In the genomic region with DNA sequence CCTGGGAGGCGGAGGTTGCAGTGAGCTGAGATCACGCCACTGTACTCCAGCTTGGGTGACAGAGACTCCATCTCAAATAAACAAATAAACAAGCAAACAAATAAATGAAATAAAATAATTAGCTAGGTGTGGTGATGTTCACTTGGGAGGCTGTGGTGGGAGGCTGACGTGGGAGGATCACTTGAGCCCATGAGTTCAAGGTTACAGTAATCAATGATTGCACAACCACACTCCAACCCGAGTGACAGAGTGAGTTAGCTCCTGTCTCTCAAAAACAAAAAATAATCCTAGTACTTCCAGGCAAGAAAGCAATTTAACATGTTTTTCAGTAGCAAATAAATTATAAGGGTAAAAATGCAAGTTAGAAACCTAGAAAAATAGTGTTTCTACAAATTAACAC, we compare ENCODE assay signal across 1 cellular context.
TF ChIP-seq lines count a peak whose summit lies in the region.

No MANE protein-coding gene starts in this region.

TF ChIP-seq in HepG2, 621 proteins besides CTCF, POLR2A, EP300 and RAD21 (continued from another document and continues in another):
- TF ChIP-seq, protein P1, sequence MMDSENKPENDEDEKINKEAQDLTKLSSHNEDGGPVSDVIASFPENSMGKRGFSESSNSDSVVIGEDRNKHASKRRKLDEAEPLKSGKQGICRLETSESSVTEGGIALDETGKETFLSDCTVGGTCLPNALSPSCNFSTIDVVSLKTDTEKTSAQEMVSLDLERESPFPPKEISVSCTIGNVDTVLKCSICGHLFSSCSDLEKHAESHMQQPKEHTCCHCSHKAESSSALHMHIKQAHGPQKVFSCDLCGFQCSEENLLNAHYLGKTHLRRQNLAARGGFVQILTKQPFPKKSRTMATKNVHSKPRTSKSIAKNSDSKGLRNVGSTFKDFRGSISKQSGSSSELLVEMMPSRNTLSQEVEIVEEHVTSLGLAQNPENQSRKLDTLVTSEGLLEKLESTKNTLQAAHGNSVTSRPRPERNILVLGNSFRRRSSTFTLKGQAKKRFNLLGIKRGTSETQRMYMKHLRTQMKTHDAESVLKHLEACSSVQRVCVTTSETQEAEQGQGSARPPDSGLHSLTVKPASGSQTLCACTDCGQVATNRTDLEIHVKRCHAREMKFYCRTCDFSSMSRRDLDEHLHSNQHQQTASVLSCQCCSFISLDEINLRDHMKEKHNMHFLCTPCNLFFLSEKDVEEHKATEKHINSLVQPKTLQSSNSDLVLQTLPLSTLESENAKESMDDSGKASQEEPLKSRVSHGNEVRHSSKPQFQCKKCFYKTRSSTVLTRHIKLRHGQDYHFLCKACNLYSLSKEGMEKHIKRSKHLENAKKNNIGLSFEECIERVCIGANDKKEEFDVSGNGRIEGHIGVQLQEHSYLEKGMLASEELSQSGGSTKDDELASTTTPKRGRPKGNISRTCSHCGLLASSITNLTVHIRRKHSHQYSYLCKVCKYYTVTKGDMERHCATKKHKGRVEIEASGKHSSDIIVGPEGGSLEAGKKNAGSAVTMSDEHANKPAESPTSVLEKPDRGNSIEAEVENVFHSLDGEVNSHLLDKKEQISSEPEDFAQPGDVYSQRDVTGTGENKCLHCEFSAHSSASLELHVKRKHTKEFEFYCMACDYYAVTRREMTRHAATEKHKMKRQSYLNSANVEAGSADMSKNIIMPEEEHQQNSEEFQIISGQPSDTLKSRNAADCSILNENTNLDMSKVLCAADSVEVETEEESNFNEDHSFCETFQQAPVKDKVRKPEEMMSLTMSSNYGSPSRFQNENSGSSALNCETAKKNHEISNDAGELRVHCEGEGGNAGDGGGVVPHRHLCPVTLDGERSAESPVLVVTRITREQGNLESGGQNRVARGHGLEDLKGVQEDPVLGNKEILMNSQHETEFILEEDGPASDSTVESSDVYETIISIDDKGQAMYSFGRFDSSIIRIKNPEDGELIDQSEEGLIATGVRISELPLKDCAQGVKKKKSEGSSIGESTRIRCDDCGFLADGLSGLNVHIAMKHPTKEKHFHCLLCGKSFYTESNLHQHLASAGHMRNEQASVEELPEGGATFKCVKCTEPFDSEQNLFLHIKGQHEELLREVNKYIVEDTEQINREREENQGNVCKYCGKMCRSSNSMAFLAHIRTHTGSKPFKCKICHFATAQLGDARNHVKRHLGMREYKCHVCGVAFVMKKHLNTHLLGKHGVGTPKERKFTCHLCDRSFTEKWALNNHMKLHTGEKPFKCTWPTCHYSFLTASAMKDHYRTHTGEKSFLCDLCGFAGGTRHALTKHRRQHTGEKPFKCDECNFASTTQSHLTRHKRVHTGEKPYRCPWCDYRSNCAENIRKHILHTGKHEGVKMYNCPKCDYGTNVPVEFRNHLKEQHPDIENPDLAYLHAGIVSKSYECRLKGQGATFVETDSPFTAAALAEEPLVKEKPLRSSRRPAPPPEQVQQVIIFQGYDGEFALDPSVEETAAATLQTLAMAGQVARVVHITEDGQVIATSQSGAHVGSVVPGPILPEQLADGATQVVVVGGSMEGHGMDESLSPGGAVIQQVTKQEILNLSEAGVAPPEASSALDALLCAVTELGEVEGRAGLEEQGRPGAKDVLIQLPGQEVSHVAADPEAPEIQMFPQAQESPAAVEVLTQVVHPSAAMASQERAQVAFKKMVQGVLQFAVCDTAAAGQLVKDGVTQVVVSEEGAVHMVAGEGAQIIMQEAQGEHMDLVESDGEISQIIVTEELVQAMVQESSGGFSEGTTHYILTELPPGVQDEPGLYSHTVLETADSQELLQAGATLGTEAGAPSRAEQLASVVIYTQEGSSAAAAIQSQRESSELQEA (CRISPR knock-in tag; IDR thresholded peaks at IDR 0.05; ENCODE audit: not compliant biosample characterization) = no peak
- peak; percentile 95 for TF ChIP-seq CEBPB (IDR thresholded peaks at IDR 0.05; ENCODE audit: borderline replicate concordance, low read depth, low read length)
- TF ChIP-seq, protein P2, sequence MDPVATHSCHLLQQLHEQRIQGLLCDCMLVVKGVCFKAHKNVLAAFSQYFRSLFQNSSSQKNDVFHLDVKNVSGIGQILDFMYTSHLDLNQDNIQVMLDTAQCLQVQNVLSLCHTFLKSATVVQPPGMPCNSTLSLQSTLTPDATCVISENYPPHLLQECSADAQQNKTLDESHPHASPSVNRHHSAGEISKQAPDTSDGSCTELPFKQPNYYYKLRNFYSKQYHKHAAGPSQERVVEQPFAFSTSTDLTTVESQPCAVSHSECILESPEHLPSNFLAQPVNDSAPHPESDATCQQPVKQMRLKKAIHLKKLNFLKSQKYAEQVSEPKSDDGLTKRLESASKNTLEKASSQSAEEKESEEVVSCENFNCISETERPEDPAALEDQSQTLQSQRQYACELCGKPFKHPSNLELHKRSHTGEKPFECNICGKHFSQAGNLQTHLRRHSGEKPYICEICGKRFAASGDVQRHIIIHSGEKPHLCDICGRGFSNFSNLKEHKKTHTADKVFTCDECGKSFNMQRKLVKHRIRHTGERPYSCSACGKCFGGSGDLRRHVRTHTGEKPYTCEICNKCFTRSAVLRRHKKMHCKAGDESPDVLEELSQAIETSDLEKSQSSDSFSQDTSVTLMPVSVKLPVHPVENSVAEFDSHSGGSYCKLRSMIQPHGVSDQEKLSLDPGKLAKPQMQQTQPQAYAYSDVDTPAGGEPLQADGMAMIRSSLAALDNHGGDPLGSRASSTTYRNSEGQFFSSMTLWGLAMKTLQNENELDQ (CRISPR knock-in tag; IDR thresholded peaks at IDR 0.05; ENCODE audit: borderline replicate concordance) = no peak
- TF ChIP-seq ZNF580 (CRISPR knock-in tag; IDR thresholded peaks at IDR 0.05; ENCODE audit: borderline replicate concordance, low read depth) = no peak
- TF ChIP-seq SAFB2 (CRISPR knock-in tag; IDR thresholded peaks at IDR 0.05; ENCODE audit: borderline replicate concordance, low read depth) = no peak
- no peak for TF ChIP-seq RBAK (CRISPR knock-in tag; IDR thresholded peaks at IDR 0.05)
- TF ChIP-seq ZFP1 (CRISPR knock-in tag; IDR thresholded peaks at IDR 0.05) = 0 out of 2 replicates have a peak, but pooled peaks have one; percentile 25
- 0 out of 2 replicates have a peak, but pooled peaks have one; percentile 24 for TF ChIP-seq SMAD3 (CRISPR knock-in tag; IDR thresholded peaks at IDR 0.05)
- TF ChIP-seq, protein P3, sequence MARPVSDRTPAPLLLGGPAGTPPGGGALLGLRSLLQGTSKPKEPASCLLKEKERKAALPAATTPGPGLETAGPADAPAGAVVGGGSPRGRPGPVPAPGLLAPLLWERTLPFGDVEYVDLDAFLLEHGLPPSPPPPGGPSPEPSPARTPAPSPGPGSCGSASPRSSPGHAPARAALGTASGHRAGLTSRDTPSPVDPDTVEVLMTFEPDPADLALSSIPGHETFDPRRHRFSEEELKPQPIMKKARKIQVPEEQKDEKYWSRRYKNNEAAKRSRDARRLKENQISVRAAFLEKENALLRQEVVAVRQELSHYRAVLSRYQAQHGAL (CRISPR knock-in tag; IDR thresholded peaks at IDR 0.05; ENCODE audit: not compliant biosample characterization) = no peak
- no peak for TF ChIP-seq ZNF816 (CRISPR knock-in tag; IDR thresholded peaks at IDR 0.05; ENCODE audit: borderline replicate concordance)
- no peak for TF ChIP-seq ZNF674 (CRISPR knock-in tag; IDR thresholded peaks at IDR 0.05; ENCODE audit: low read depth)
- TF ChIP-seq ZNF12 (CRISPR knock-in tag; IDR thresholded peaks at IDR 0.05) = no peak
- TF ChIP-seq SRF (IDR thresholded peaks at IDR 0.05; ENCODE audit: low read depth, low read length) = no peak
- peak; percentile 67 for TF ChIP-seq ZMYM4 (CRISPR knock-in tag; IDR thresholded peaks at IDR 0.05)
- TF ChIP-seq, protein P4, sequence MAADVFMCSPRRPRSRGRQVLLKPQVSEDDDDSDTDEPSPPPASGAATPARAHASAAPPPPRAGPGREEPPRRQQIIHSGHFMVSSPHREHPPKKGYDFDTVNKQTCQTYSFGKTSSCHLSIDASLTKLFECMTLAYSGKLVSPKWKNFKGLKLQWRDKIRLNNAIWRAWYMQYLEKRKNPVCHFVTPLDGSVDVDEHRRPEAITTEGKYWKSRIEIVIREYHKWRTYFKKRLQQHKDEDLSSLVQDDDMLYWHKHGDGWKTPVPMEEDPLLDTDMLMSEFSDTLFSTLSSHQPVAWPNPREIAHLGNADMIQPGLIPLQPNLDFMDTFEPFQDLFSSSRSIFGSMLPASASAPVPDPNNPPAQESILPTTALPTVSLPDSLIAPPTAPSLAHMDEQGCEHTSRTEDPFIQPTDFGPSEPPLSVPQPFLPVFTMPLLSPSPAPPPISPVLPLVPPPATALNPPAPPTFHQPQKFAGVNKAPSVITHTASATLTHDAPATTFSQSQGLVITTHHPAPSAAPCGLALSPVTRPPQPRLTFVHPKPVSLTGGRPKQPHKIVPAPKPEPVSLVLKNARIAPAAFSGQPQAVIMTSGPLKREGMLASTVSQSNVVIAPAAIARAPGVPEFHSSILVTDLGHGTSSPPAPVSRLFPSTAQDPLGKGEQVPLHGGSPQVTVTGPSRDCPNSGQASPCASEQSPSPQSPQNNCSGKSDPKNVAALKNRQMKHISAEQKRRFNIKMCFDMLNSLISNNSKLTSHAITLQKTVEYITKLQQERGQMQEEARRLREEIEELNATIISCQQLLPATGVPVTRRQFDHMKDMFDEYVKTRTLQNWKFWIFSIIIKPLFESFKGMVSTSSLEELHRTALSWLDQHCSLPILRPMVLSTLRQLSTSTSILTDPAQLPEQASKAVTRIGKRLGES (CRISPR knock-in tag; IDR thresholded peaks at IDR 0.05; ENCODE audit: borderline replicate concordance) = no peak
- no peak for TF ChIP-seq HES4 (CRISPR knock-in tag; IDR thresholded peaks at IDR 0.05; ENCODE audit: borderline replicate concordance)
- TF ChIP-seq DPF2 (CRISPR knock-in tag; IDR thresholded peaks at IDR 0.05; ENCODE audit: borderline replicate concordance, low read depth) = 0 out of 2 replicates have a peak, but pooled peaks have one; percentile 43
- TF ChIP-seq MEIS2 (CRISPR knock-in tag; IDR thresholded peaks at IDR 0.05) = no peak
- no peak for TF ChIP-seq TRIM24 (CRISPR knock-in tag; IDR thresholded peaks at IDR 0.05)
- TF ChIP-seq RFXAP (CRISPR knock-in tag; IDR thresholded peaks at IDR 0.05; ENCODE audit: borderline replicate concordance) = no peak
- peak; percentile 53; the same call in 1 of the 2 replicates for TF ChIP-seq ONECUT2 (CRISPR knock-in tag; IDR thresholded peaks at IDR 0.05)
- TF ChIP-seq MED1 (CRISPR knock-in tag; IDR thresholded peaks at IDR 0.05) = no peak
- no peak for TF ChIP-seq ZNF850 (CRISPR knock-in tag; conservative IDR thresholded peaks at IDR 0.05)
- TF ChIP-seq, protein P5, sequence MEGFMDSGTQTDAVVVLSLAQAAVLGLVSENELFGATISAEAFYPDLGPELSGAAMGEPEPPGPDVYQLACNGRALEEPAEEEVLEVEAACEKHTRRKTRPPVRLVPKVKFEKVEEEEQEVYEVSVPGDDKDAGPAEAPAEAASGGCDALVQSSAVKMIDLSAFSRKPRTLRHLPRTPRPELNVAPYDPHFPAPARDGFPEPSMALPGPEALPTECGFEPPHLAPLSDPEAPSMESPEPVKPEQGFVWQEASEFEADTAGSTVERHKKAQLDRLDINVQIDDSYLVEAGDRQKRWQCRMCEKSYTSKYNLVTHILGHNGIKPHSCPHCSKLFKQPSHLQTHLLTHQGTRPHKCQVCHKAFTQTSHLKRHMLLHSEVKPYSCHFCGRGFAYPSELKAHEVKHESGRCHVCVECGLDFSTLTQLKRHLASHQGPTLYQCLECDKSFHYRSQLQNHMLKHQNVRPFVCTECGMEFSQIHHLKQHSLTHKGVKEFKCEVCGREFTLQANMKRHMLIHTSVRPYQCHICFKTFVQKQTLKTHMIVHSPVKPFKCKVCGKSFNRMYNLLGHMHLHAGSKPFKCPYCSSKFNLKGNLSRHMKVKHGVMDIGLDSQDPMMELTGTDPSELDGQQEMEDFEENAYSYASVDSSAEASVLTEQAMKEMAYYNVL (CRISPR knock-in tag; IDR thresholded peaks at IDR 0.05; ENCODE audit: borderline replicate concordance) = no peak
- peak; percentile 76 for TF ChIP-seq RCOR2 (CRISPR knock-in tag; IDR thresholded peaks at IDR 0.05)
- TF ChIP-seq HIC2 (CRISPR knock-in tag; IDR thresholded peaks at IDR 0.05; ENCODE audit: low read depth) = no peak
- no peak for TF ChIP-seq TCF12 (IDR thresholded peaks at IDR 0.05)
- TF ChIP-seq TCF12 (CRISPR knock-in tag; IDR thresholded peaks at IDR 0.05) = no peak
- peak; percentile 44; the same call in 1 of the 2 replicates for TF ChIP-seq NR2F6 (IDR thresholded peaks at IDR 0.05)
- TF ChIP-seq NR2F6 (CRISPR knock-in tag; IDR thresholded peaks at IDR 0.05) = peak; percentile 62; the same call in 1 of the 2 replicates
- TF ChIP-seq SNRNP70 (IDR thresholded peaks at IDR 0.05; ENCODE audit: low read depth, low read length) = no peak
- TF ChIP-seq PPARG (CRISPR knock-in tag; conservative IDR thresholded peaks at IDR 0.05) = 0 out of 2 replicates have a peak, but pooled peaks have one; percentile 25
- no peak for TF ChIP-seq ZNF431 (CRISPR knock-in tag; IDR thresholded peaks at IDR 0.05; ENCODE audit: borderline replicate concordance, low read depth)
- TF ChIP-seq ATF1 (CRISPR knock-in tag; IDR thresholded peaks at IDR 0.05) = no peak
- peak in 1 of 2 experiments; percentile 37; a peak in 1 of 4 replicates for TF ChIP-seq NR2F1 (CRISPR knock-in tag; IDR thresholded peaks at IDR 0.05)
- no peak for TF ChIP-seq NCOR1 (IDR thresholded peaks at IDR 0.05; ENCODE audit: borderline replicate concordance, low read length)
- no peak for TF ChIP-seq ATM (IDR thresholded peaks at IDR 0.05; ENCODE audit: borderline replicate concordance)
- TF ChIP-seq, protein P6, sequence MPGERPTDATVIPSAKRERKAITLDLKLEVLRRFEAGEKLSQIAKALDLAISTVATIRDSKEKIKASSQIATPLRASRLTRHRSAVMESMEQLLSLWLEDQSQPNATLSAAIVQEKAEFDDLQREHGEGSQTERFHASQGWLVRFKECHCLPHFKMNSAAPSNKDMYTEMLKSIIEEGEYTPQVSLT (CRISPR knock-in tag; IDR thresholded peaks at IDR 0.05; ENCODE audit: borderline replicate concordance, low read depth) = no peak
- no peak for TF ChIP-seq GTF2F1 (IDR thresholded peaks at IDR 0.05; ENCODE audit: low read length)
- TF ChIP-seq ZNF543 (CRISPR knock-in tag; IDR thresholded peaks at IDR 0.05) = no peak
- TF ChIP-seq, protein P7, sequence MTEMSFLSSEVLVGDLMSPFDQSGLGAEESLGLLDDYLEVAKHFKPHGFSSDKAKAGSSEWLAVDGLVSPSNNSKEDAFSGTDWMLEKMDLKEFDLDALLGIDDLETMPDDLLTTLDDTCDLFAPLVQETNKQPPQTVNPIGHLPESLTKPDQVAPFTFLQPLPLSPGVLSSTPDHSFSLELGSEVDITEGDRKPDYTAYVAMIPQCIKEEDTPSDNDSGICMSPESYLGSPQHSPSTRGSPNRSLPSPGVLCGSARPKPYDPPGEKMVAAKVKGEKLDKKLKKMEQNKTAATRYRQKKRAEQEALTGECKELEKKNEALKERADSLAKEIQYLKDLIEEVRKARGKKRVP (CRISPR knock-in tag; IDR thresholded peaks at IDR 0.05) = no peak
- no peak for TF ChIP-seq JARID2 (CRISPR knock-in tag; IDR thresholded peaks at IDR 0.05; ENCODE audit: insufficient replicate concordance)
